In genomic region chr6:41546866-41547798, GRCh38 we compare ENCODE assay signal across 8 cellular contexts. TPM values are rescaled to one million over a fixed set of nuclear protein-coding genes. Genes with fewer than 3 reads are reported as not detected.
DNase-seq lines count a peak whose midpoint lies in the region; ATAC-seq, FAIRE-seq and TF ChIP-seq lines count a peak whose summit lies in the region.

No MANE protein-coding gene starts in this region.

- H3K27me3 ChIP-seq in A673 (replicated peaks; ENCODE audit: insufficient read depth, low read depth, low read length, poor library complexity): no peaks in the 10 kb centered on the region
- no peaks in the 10 kb centered on the region for H3K27me3 ChIP-seq in breast epithelium

- CTCF ChIA-PET in A673 (lab: Charles Lee): no interaction called here

- ATAC-seq in HG03025 (IDR thresholded peaks at IDR 0.05; ENCODE audit: low FRiP score, unreplicated experiment): peak; percentile 11

- no peak for FAIRE-seq in GM12892 (lab: Jason Lieb, UNC)
- FAIRE-seq in GM19239 (lab: Jason Lieb, UNC): no peak

- peak overlapping the region; percentile 94 for H3K4me3 ChIP-seq in A673 (ENCODE audit: low read depth, low read length, poor library complexity, severe bottlenecking)
- H3K4me3 ChIP-seq in breast epithelium: peak overlapping the region; percentile 81 to 100 (median 89)

- no TSS peak for BruUV-seq in A673 (replicated peaks; lab: Mats Ljungman, UMichigan)

- POLR2A ChIA-PET in A673 (lab: Charles Lee; ENCODE audit: low non-redundant PET): no interaction called here

- no peaks in the 10 kb centered on the region for H3K9me3 ChIP-seq in A673 (ENCODE audit: low read depth, low read length, poor library complexity, severe bottlenecking)
- no peaks in the 10 kb centered on the region for H3K9me3 ChIP-seq in breast epithelium

- H3K27ac ChIP-seq in A673 (ENCODE audit: low read depth, low read length, poor library complexity, severe bottlenecking) (peak overlapping the region; percentile 50), breast epithelium (peak overlapping the region; percentile 82 to 95)

- H3K4me1 ChIP-seq in A673 (ENCODE audit: insufficient read depth, low read length, poor library complexity, severe bottlenecking) (peaks cover 14% of the 10 kb centered on the region), breast epithelium (peaks cover 6 to 9% of the 10 kb centered on the region in 2 donors)

- peaks cover 10% of the 10 kb centered on the region for H3K36me3 ChIP-seq in A673 (ENCODE audit: insufficient read depth, low read length, poor library complexity, severe bottlenecking)
- no peaks in the 10 kb centered on the region for H3K36me3 ChIP-seq in breast epithelium

- intact Hi-C loops in A673 (cut with micrococcal nuclease; ENCODE audit: unreplicated experiment): no loop called here
- intact Hi-C loops in breast epithelium (cut with DNase I; ENCODE audit: low total_unique reads): loop anchor here (1.0 to 5.0 kb wide), 2 partner anchors 39 to 375 kb away; partner anchors contain the start of genes BYSL and MED20

- TF ChIP-seq CTCF in A673 (conservative IDR thresholded peaks at IDR 0.05; ENCODE audit: low read depth, low read length) (no peak), breast epithelium (IDR thresholded peaks at IDR 0.05) (no peak)

- TF ChIP-seq POLR2A in GM12892 (IDR thresholded peaks at IDR 0.05; ENCODE audit: low read depth, low read length) (no peak), breast epithelium (IDR thresholded peaks at IDR 0.05) (no peak)

- DNase-seq in A673 (ENCODE audit: low spot score) (peak; percentile 53), GM12892 (ENCODE audit: insufficient read length) (peak; percentile 45), RPMI8226 (peak; percentile 70), breast epithelium (ENCODE audit: low spot score in 2 of 2) (peak in 1 of 2 donors; percentile 27), islet precursor cell (peak; percentile 68), GM19239 (ENCODE audit: insufficient read length, low spot score) (no peak)
- DNase-seq in stimulated activated CD4-positive, alpha-beta T cell treated with anti-CD3 and anti-CD28 coated beads, Interleukin-4, amount 100 ng/mL, for 1 hour: peak; percentile 32

RNA-seq across cellular contexts. Expression of gene FOXP4, which starts 1.0 kb away (rescaled TPM):
- total RNA-seq in A673 (2021): 53.9 and 56.7 TPM in 2 replicates
- 8.3 TPM for polyA plus RNA-seq in GM12892 (2012; ENCODE audit: missing spikeins)
- total RNA-seq in breast epithelium: 10 to 100 TPM in 1 of 3 donors, 1 to 10 TPM in 2; 5.1 to 11.0 (median 5.6) TPM
